Comparison of ENCODE assay signal across 8 cellular contexts in genomic region chr5:59039296-59040006, GRCh38.
DNase-seq lines count a peak whose midpoint lies in the region; ATAC-seq and TF ChIP-seq lines count a peak whose summit lies in the region.

No MANE protein-coding gene starts in this region.

- H3K4me1 ChIP-seq in mucosa of stomach (ENCODE audit: control insufficient read depth, insufficient read depth, low read length): peaks cover 35% of the 10 kb centered on the region

- no peaks in the 10 kb centered on the region for H3K36me3 ChIP-seq in mucosa of stomach (ENCODE audit: control insufficient read depth, insufficient read depth, low read length)

- H3K27me3 ChIP-seq in mucosa of stomach (ENCODE audit: control insufficient read depth, insufficient read depth, low read length): no peaks in the 10 kb centered on the region

- peak; percentile 15 for DNase-seq in DMS79 treated with DMSO at 0.1 percent for 48 hours (lab: John Stamatoyannopoulos, UW)
- no peak for DNase-seq in DMS79 (lab: John Stamatoyannopoulos, UW)
- DNase-seq in NOMO-1 treated with dmso at 0.1 percent for 144 hours (lab: John Stamatoyannopoulos, UW; ENCODE audit: unreplicated experiment): peak; percentile 85
- peak; percentile 80 for DNase-seq in activated T-cell treated with anti-CD3 and anti-CD28 coated beads for 1 hour (ENCODE audit: low read depth)
- DNase-seq in epithelial cell of proximal tubule (ENCODE audit: low read depth): no peak
- DNase-seq in stimulated activated CD8-positive, alpha-beta memory T cell treated with anti-CD3 and anti-CD28 coated beads, Interleukin-4, amount 100 ng/mL, for 4 hours (ENCODE audit: low read depth in 2 of 2, low spot score in 1 of 2): peak; percentile 60 to 80

- peak overlapping the region; percentile 58 for H3K9ac ChIP-seq in mucosa of stomach (ENCODE audit: low read length)

- TF ChIP-seq CTCF in epithelial cell of proximal tubule (conservative IDR thresholded peaks at IDR 0.05; ENCODE audit: low read depth, low read length): no peak

- no peaks in the 10 kb centered on the region for H3K9me3 ChIP-seq in mucosa of stomach (ENCODE audit: control insufficient read depth, low read length)

- ATAC-seq in HG02884 (IDR thresholded peaks at IDR 0.05; ENCODE audit: unreplicated experiment): peak; percentile 61

- H3K4me3 ChIP-seq in epithelial cell of proximal tubule (ENCODE audit: low read depth, low read length) (peak overlapping the region; percentile 49), mucosa of stomach (ENCODE audit: low read length) (peak overlapping the region; percentile 56)

Comparison
In these comparisons a context has a peak if more than half of its experiments do, and no peak if none do; other contexts are left out.
1. DNase-seq: peak in DMS79 treated with DMSO at 0.1 percent for 48 hours (single experiment), NOMO-1 treated with dmso at 0.1 percent for 144 hours (single experiment), activated T-cell treated with anti-CD3 and anti-CD28 coated beads for 1 hour (single experiment) and stimulated activated CD8-positive, alpha-beta memory T cell treated with anti-CD3 and anti-CD28 coated beads, Interleukin-4, amount 100 ng/mL, for 4 hours (2 of 2); none in DMS79 (single experiment) and epithelial cell of proximal tubule (single experiment).